7 cellular contexts compared by ENCODE assay signal in the genomic region with DNA sequence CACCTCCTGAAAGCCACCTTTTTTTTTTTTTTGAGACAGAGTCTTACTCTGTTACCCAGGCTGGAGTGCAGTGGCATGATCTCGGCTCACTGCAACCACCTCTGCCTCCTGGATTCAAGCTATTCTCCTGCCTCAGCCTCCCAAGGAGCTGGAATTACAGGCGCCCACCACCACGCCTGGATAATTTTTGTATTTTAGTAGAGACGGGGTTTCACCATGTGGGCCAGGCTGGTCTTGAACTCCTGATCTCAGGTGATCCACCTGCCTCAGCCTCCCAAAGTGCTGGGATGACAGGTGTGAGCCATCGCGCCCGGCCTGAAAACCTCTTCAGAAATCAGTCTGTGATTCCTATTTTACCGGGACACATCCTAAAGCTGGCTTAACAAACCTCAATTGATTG.
DNase-seq lines count a peak whose midpoint lies in the region; ATAC-seq, FAIRE-seq and TF ChIP-seq lines count a peak whose summit lies in the region.
"Not testable (repeated sequence)": the region's sequence is repeated elsewhere in the genome, so short reads cannot be mapped to it uniquely, and the experiment has no call there.

No MANE protein-coding gene starts in this region.

- peaks cover 24% of the 10 kb centered on the region for H3K9me1 ChIP-seq in IMR-90 (ENCODE audit: insufficient read depth, low read length)

- not testable (repeated sequence) for H2BK20ac ChIP-seq in IMR-90 (ENCODE audit: low read depth, low read length)

- not testable (repeated sequence) for BruUV-seq in IMR-90 (replicated peaks; lab: Mats Ljungman, UMichigan); HepG2 (replicated peaks; lab: Mats Ljungman, UMichigan)

- not testable (repeated sequence) for H2BK5ac ChIP-seq in IMR-90 (ENCODE audit: low read depth, low read length, poor library complexity, severe bottlenecking)

- not testable (repeated sequence) for H3K79me2 ChIP-seq in HepG2 (ENCODE audit: insufficient read depth, low read length); smooth muscle cell (ENCODE audit: low read depth)

- H3K4me1 Mint-ChIP-seq in activated CD4-positive, alpha-beta T cell treated with anti-CD3 and anti-CD28 coated beads, Interleukin-2, amount 10 ng/mL, durations not matched to agents 7 days and 5 days, result peaks cover 21% of the 10 kb centered on the region
- peaks cover 25% of the 10 kb centered on the region for H3K4me1 Mint-ChIP-seq in activated T-helper 2 cell treated with anti-CD3 and anti-CD28 coated beads, Interferon-gamma antibody, Interleukin-2, Interleukin-4, amounts not matched to agents 10 μg/mL and 5 μg/mL and 100 μg/mL, durations not matched to agents 14 hours and 24 hours and 36 hours (ENCODE audit: low read depth)
- peaks cover 31% of the 10 kb centered on the region for H3K4me1 Mint-ChIP-seq in neural crest cell

- H3K4me3 ChIP-seq in BLaER1; IMR-90 (ENCODE audit: insufficient read depth, low read depth, low read length); HepG2 (replicated peaks in 1 of 3; ENCODE audit: insufficient read depth in 1 of 3, low read depth in 2 of 3, low read length in 3 of 3); smooth muscle cell: not testable (repeated sequence)

- H3K36me3 ChIP-seq in BLaER1, result peaks cover 35% of the 10 kb centered on the region
- H3K36me3 ChIP-seq in IMR-90 (ENCODE audit: control insufficient read depth, insufficient read depth, low read length); HepG2 (replicated peaks in 1 of 2; ENCODE audit: control insufficient read depth in 1 of 2, insufficient read depth in 2 of 2, low read length in 2 of 2); smooth muscle cell (ENCODE audit: low read depth): not testable (repeated sequence)

- not testable (repeated sequence) for H2AFZ ChIP-seq in IMR-90 (replicated peaks; ENCODE audit: low read length, poor library complexity); HepG2 (ENCODE audit: low read length); smooth muscle cell (ENCODE audit: low read depth)

- not testable (repeated sequence) for H3K9me3 ChIP-seq in BLaER1; IMR-90 (ENCODE audit: control insufficient read depth, insufficient read depth, low read length); HepG2 (ENCODE audit: low read length); smooth muscle cell (replicated peaks; ENCODE audit: low read depth)

- H3K79me1 ChIP-seq in IMR-90 (ENCODE audit: low read depth in 1 of 2, low read length in 2 of 2), result peaks cover 23 to 61% of the 10 kb centered on the region in 2 experiments

- peaks cover 26% of the 10 kb centered on the region for H3K36me3 Mint-ChIP-seq in activated CD4-positive, alpha-beta T cell treated with anti-CD3 and anti-CD28 coated beads, Interleukin-2, amount 10 ng/mL, durations not matched to agents 7 days and 5 days (ENCODE audit: low read depth)
- peaks cover 16% of the 10 kb centered on the region for H3K36me3 Mint-ChIP-seq in activated T-helper 2 cell treated with anti-CD3 and anti-CD28 coated beads, Interferon-gamma antibody, Interleukin-2, Interleukin-4, amounts not matched to agents 10 μg/mL and 5 μg/mL and 100 μg/mL, durations not matched to agents 14 hours and 24 hours and 36 hours (ENCODE audit: low read depth)
- H3K36me3 Mint-ChIP-seq in neural crest cell (ENCODE audit: low read depth), result not testable (repeated sequence)

- POLR2A ChIA-PET in IMR-90 (lab: Charles Lee; ENCODE audit: unreplicated experiment); activated CD4-positive, alpha-beta T cell treated with anti-CD3 and anti-CD28 coated beads, Interleukin-2, amount 10 ng/mL, durations not matched to agents 7 days and 5 days (lab: Charles Lee); HepG2 (lab: Yijun Ruan, JAX): not testable (repeated sequence)

- peak overlapping the region; percentile 62 for H3K27ac Mint-ChIP-seq in activated CD4-positive, alpha-beta T cell treated with anti-CD3 and anti-CD28 coated beads, Interleukin-2, amount 10 ng/mL, durations not matched to agents 7 days and 5 days
- peak overlapping the region; percentile 22 for H3K27ac Mint-ChIP-seq in activated T-helper 2 cell treated with anti-CD3 and anti-CD28 coated beads, Interferon-gamma antibody, Interleukin-2, Interleukin-4, amounts not matched to agents 10 μg/mL and 5 μg/mL and 100 μg/mL, durations not matched to agents 14 hours and 24 hours and 36 hours
- H3K27ac Mint-ChIP-seq in neural crest cell (ENCODE audit: unreplicated experiment), result peak overlapping the region; percentile 43

- in situ Hi-C loops in IMR-90 (cut with MboI; ENCODE audit: low sequenced_read_pairs); HepG2 (cut with HindIII; ENCODE audit: extremely low pct_ligation_motif_present, low pct_unique_long_range_greater_than_20kb): not testable (repeated sequence)

- H2AK9ac ChIP-seq in IMR-90 (replicated peaks; ENCODE audit: low read depth, low read length, poor library complexity), result not testable (repeated sequence)

- dilution Hi-C loops in IMR-90 (cut with HindIII; ENCODE audit: low sequenced_read_pairs, unreplicated experiment), result not testable (repeated sequence)

- not testable (repeated sequence) for TF ChIP-seq EP300 in HepG2 (IDR thresholded peaks at IDR 0.05; ENCODE audit: low read depth in 2 of 2, low read length in 2 of 2); HepG2 (CRISPR knock-in tag; IDR thresholded peaks at IDR 0.05; ENCODE audit: borderline replicate concordance)

- H3K9me3 Mint-ChIP-seq in activated CD4-positive, alpha-beta T cell treated with anti-CD3 and anti-CD28 coated beads, Interleukin-2, amount 10 ng/mL, durations not matched to agents 7 days and 5 days; activated T-helper 2 cell treated with anti-CD3 and anti-CD28 coated beads, Interferon-gamma antibody, Interleukin-2, Interleukin-4, amounts not matched to agents 10 μg/mL and 5 μg/mL and 100 μg/mL, durations not matched to agents 14 hours and 24 hours and 36 hours; neural crest cell: not testable (repeated sequence)

- not testable (repeated sequence) for H3K9ac ChIP-seq in BLaER1; IMR-90 (ENCODE audit: low read depth, low read length); HepG2 (ENCODE audit: insufficient read depth, low read depth, low read length); smooth muscle cell (ENCODE audit: low read depth)

- intact Hi-C loops in IMR-90 (cut with micrococcal nuclease), result loop anchor here (10.0 kb wide), 2 partner anchors 77 to 313 kb away; no protein-coding TSS in a partner anchor
- intact Hi-C loops in activated T-helper 2 cell treated with anti-CD3 and anti-CD28 coated beads, Interferon-gamma antibody, Interleukin-2, Interleukin-4, amounts not matched to agents 10 μg/mL and 5 μg/mL and 100 μg/mL, durations not matched to agents 14 hours and 24 hours and 36 hours (cut with micrococcal nuclease); HepG2 (cut with micrococcal nuclease; ENCODE audit: unreplicated experiment): not testable (repeated sequence)

- 0 out of 4 replicates have a peak overlapping the region, but pooled peaks of 1 of the 2 experiments have one; percentile 54 for H4K8ac ChIP-seq in IMR-90 (ENCODE audit: low read depth in 2 of 2, low read length in 2 of 2)

- H3K4me1 ChIP-seq in BLaER1 (peaks cover 54% of the 10 kb centered on the region), HepG2 (ENCODE audit: insufficient read depth, low read length) (peaks cover 51% of the 10 kb centered on the region), smooth muscle cell (ENCODE audit: low read depth) (peaks cover 18% of the 10 kb centered on the region)
- not testable (repeated sequence) for H3K4me1 ChIP-seq in IMR-90 (ENCODE audit: control insufficient read depth, insufficient read depth, low read length)

- H3K4ac ChIP-seq in IMR-90 (ENCODE audit: low read depth, low read length), result not testable (repeated sequence)

- TF ChIP-seq POLR2A in IMR-90 (IDR thresholded peaks at IDR 0.05; ENCODE audit: low read depth, low read length); HepG2 (IDR thresholded peaks at IDR 0.05; ENCODE audit: insufficient read depth in 1 of 2, low read depth in 2 of 2, low read length in 2 of 2): not testable (repeated sequence)

- not testable (repeated sequence) for H3K27me3 Mint-ChIP-seq in activated CD4-positive, alpha-beta T cell treated with anti-CD3 and anti-CD28 coated beads, Interleukin-2, amount 10 ng/mL, durations not matched to agents 7 days and 5 days; activated T-helper 2 cell treated with anti-CD3 and anti-CD28 coated beads, Interferon-gamma antibody, Interleukin-2, Interleukin-4, amounts not matched to agents 10 μg/mL and 5 μg/mL and 100 μg/mL, durations not matched to agents 14 hours and 24 hours and 36 hours (ENCODE audit: low read depth); neural crest cell (ENCODE audit: low read depth)

- WGBS in IMR-90 (ENCODE audit: extremely low coverage in 2 of 2, insufficient read length in 1 of 2), 2 experiments, result 80% methylated on average over 1 of the region's 8 CpGs; no CpG with 5 or more reads in 1 of the 2 experiments
- WGBS in HepG2 (ENCODE audit: low lambda C conversion rate), result 90% methylated on average over 8 of the region's 8 CpGs
- 86% methylated on average over 8 of the region's 8 CpGs for WGBS in smooth muscle cell (ENCODE audit: low lambda C conversion rate)

- not testable (repeated sequence) for H2BK120ac ChIP-seq in IMR-90 (ENCODE audit: low read depth, low read length)

- H3K14ac ChIP-seq in IMR-90 (replicated peaks; ENCODE audit: low read depth, low read length), result not testable (repeated sequence)

- H2AK5ac ChIP-seq in IMR-90 (ENCODE audit: low read depth, low read length), result not testable (repeated sequence)

- peak overlapping the region; percentile 38; the same call in 1 of the 2 replicates for H3K23ac ChIP-seq in IMR-90 (ENCODE audit: low read depth, low read length)

- 0 out of 2 replicates have a peak overlapping the region, but pooled peaks have one; percentile 32 for H4K91ac ChIP-seq in IMR-90 (ENCODE audit: insufficient read depth, low read depth, low read length)

- H3K56ac ChIP-seq in IMR-90 (ENCODE audit: extremely low read depth, insufficient read depth, low read length), result not testable (repeated sequence)

- CTCF ChIA-PET in IMR-90 (lab: Yijun Ruan, JAX), result interaction anchor here (0.7 to 1.5 kb wide), 3 partner anchors 12 to 162 kb away, joined by 3 to 4 read pairs (median 3); no protein-coding TSS in a partner anchor
- CTCF ChIA-PET in activated CD4-positive, alpha-beta T cell treated with anti-CD3 and anti-CD28 coated beads, Interleukin-2, amount 10 ng/mL, durations not matched to agents 7 days and 5 days (lab: Charles Lee), result interaction anchor here (0.6 kb wide), 1 partner anchor 24 kb away, joined by 3 read pairs; no protein-coding TSS in a partner anchor
- CTCF ChIA-PET in HepG2 (lab: Yijun Ruan, JAX; ENCODE audit: low intra/inter-chr PET ratio, low total read pairs), result not testable (repeated sequence)

- H3K4me2 ChIP-seq in BLaER1, result peak overlapping the region; percentile 55
- H3K4me2 ChIP-seq in IMR-90 (ENCODE audit: low read depth, low read length), result not testable (repeated sequence)
- H3K4me2 ChIP-seq in HepG2 (ENCODE audit: low read depth, low read length), result 0 out of 2 replicates have a peak overlapping the region, but pooled peaks have one; percentile 48
- peak overlapping the region; percentile 33 for H3K4me2 ChIP-seq in smooth muscle cell

- H3K27me3 ChIP-seq in BLaER1; IMR-90 (ENCODE audit: control insufficient read depth, insufficient read depth, low read length); HepG2 (ENCODE audit: control insufficient read depth in 1 of 2, insufficient read depth in 2 of 2, low read length in 2 of 2); smooth muscle cell (ENCODE audit: low read depth): not testable (repeated sequence)

- FAIRE-seq in HepG2 (lab: Jason Lieb, UNC), result not testable (repeated sequence)

- not testable (repeated sequence) for TF ChIP-seq RAD21 in IMR-90 (IDR thresholded peaks at IDR 0.05; ENCODE audit: low read length); HepG2 (CRISPR knock-in tag; IDR thresholded peaks at IDR 0.05)

- 0 out of 2 replicates have a peak, but pooled peaks cover 12% of the 10 kb centered on the region for H4K20me1 ChIP-seq in BLaER1
- not testable (repeated sequence) for H4K20me1 ChIP-seq in IMR-90 (ENCODE audit: insufficient read depth, low read length); HepG2 (ENCODE audit: insufficient read depth, low read length); smooth muscle cell (ENCODE audit: low read depth)

- H3F3A ChIP-seq in smooth muscle cell (ENCODE audit: low read depth), result not testable (repeated sequence)

- TF ChIP-seq CTCF in IMR-90 (conservative IDR thresholded peaks at IDR 0.05; ENCODE audit: low read depth, low read length); HepG2 (CRISPR knock-in tag; IDR thresholded peaks at IDR 0.05); neural crest cell (conservative IDR thresholded peaks at IDR 0.05); smooth muscle cell (IDR thresholded peaks at IDR 0.05; ENCODE audit: borderline replicate concordance, insufficient read depth, poor library complexity, severe bottlenecking): not testable (repeated sequence)

- H4K5ac ChIP-seq in IMR-90 (ENCODE audit: low read depth, low read length), result not testable (repeated sequence)

- ATAC-seq in IMR-90 (ENCODE audit: low read depth); HepG2: not testable (repeated sequence)

- DNase-seq in IMR-90; activated CD4-positive, alpha-beta T cell treated with anti-CD3 and anti-CD28 coated beads, Interleukin-2, amount 10 ng/mL, durations not matched to agents 7 days and 5 days; activated T-helper 2 cell treated with anti-CD3 and anti-CD28 coated beads, Interferon-gamma antibody, Interleukin-2, Interleukin-4, amounts not matched to agents 10 μg/mL and 5 μg/mL and 100 μg/mL, durations not matched to agents 14 hours and 24 hours and 36 hours (ENCODE audit: low spot score); HepG2 (ENCODE audit: low spot score); neural crest cell (ENCODE audit: low read depth, low spot score); smooth muscle cell (lab: John Stamatoyannopoulos, UW; ENCODE audit: unreplicated experiment): not testable (repeated sequence)

- not testable (repeated sequence) for H3K4me3 Mint-ChIP-seq in activated CD4-positive, alpha-beta T cell treated with anti-CD3 and anti-CD28 coated beads, Interleukin-2, amount 10 ng/mL, durations not matched to agents 7 days and 5 days; activated T-helper 2 cell treated with anti-CD3 and anti-CD28 coated beads, Interferon-gamma antibody, Interleukin-2, Interleukin-4, amounts not matched to agents 10 μg/mL and 5 μg/mL and 100 μg/mL, durations not matched to agents 14 hours and 24 hours and 36 hours (ENCODE audit: low read depth); neural crest cell

- H3K18ac ChIP-seq in IMR-90 (ENCODE audit: low read depth, low read length), result not testable (repeated sequence)

- H2BK15ac ChIP-seq in IMR-90 (ENCODE audit: low read depth, low read length), result not testable (repeated sequence)

- H3K27ac ChIP-seq in BLaER1; IMR-90 (ENCODE audit: insufficient read depth, low read length): not testable (repeated sequence)
- H3K27ac ChIP-seq in HepG2 (ENCODE audit: extremely low read length, insufficient read depth, low read length), result peak overlapping the region; percentile 60
- peak overlapping the region; percentile 69 for H3K27ac ChIP-seq in smooth muscle cell (ENCODE audit: low read depth)
